Comparison of ENCODE assay signal across 8 cellular contexts in genomic region chr6:28225056-28225834, GRCh38. TPM values are rescaled to one million over a fixed set of nuclear protein-coding genes. Genes with fewer than 3 reads are reported as not detected.
DNase-seq lines count a peak whose midpoint lies in the region; ATAC-seq and TF ChIP-seq lines count a peak whose summit lies in the region.

TSS of gene ZSCAN9 (plus strand) at chr6:28225275. CDS start at chr6:28227085, 1,810 bp downstream.

- peak within 1 kb of the TSS; percentile 82 for H3K27ac Mint-ChIP-seq in activated T-helper 2 cell treated with anti-CD3 and anti-CD28 coated beads, Interferon-gamma antibody, Interleukin-2, Interleukin-4, amounts not matched to agents 10 μg/mL and 5 μg/mL and 100 μg/mL, durations not matched to agents 14 hours and 24 hours and 36 hours
- H3K27ac Mint-ChIP-seq in natural killer cell, result peak within 1 kb of the TSS; percentile 73 to 87

- TF ChIP-seq CTCF in HL-60 (IDR thresholded peaks at IDR 0.05; ENCODE audit: insufficient read depth, low read length) (no peak), foreskin fibroblast (IDR thresholded peaks at IDR 0.05; ENCODE audit: low read depth, low read length) (no peak), natural killer cell (IDR thresholded peaks at IDR 0.05) (no peak), tibial artery (IDR thresholded peaks at IDR 0.05) (no peak)

- H3K4me3 ChIP-seq in HL-60 (replicated peaks; ENCODE audit: insufficient read depth, low read length) (peak within 1 kb of the TSS; percentile 70), foreskin fibroblast (ENCODE audit: low read depth in 1 of 2, low read length in 2 of 2) (peak within 1 kb of the TSS; percentile 82 to 91), tibial artery (peak within 1 kb of the TSS; percentile 69 to 72)

- H3K9me3 ChIP-seq in tibial artery, result no peaks in the 10 kb centered on the region

- peaks cover 35% of the 10 kb centered on the region for H3K4me1 Mint-ChIP-seq in activated T-helper 2 cell treated with anti-CD3 and anti-CD28 coated beads, Interferon-gamma antibody, Interleukin-2, Interleukin-4, amounts not matched to agents 10 μg/mL and 5 μg/mL and 100 μg/mL, durations not matched to agents 14 hours and 24 hours and 36 hours (ENCODE audit: low read depth)
- H3K4me1 Mint-ChIP-seq in natural killer cell, result peaks cover 19 to 29% of the 10 kb centered on the region in 2 donors

- DNase-seq in DMS 273 treated with DMSO at 0.1 percent for 48 hours (lab: John Stamatoyannopoulos, UW) (peak; percentile 64), HL-60 (ENCODE audit: low read depth in 1 of 2, low spot score in 1 of 2) (peak; percentile 79 to 86), NCI-H82 (lab: John Stamatoyannopoulos, UW) (peak; percentile 92), foreskin fibroblast (peak; percentile 81 to 94), natural killer cell (peak; percentile 57), tibial artery (peak; percentile 88 to 92)
- DNase-seq in activated T-helper 2 cell treated with anti-CD3 and anti-CD28 coated beads, Interferon-gamma antibody, Interleukin-2, Interleukin-4, amounts not matched to agents 10 μg/mL and 5 μg/mL and 100 μg/mL, durations not matched to agents 14 hours and 24 hours and 36 hours (ENCODE audit: low spot score), result no peak

- ATAC-seq in GM19463 (IDR thresholded peaks at IDR 0.05; ENCODE audit: unreplicated experiment), result peak; percentile 94
- ATAC-seq in natural killer cell, result peak; percentile 91 to 97 (median 94)

- no peaks in the 10 kb centered on the region for H3K9me3 Mint-ChIP-seq in activated T-helper 2 cell treated with anti-CD3 and anti-CD28 coated beads, Interferon-gamma antibody, Interleukin-2, Interleukin-4, amounts not matched to agents 10 μg/mL and 5 μg/mL and 100 μg/mL, durations not matched to agents 14 hours and 24 hours and 36 hours
- H3K9me3 Mint-ChIP-seq in natural killer cell, result no peaks in the 10 kb centered on the region

- no peaks in the 10 kb centered on the region for H3K27me3 ChIP-seq in HL-60 (ENCODE audit: insufficient read depth, poor library complexity, severe bottlenecking)
- peaks cover 0 to 3% of the 10 kb centered on the region in 2 donors for H3K27me3 ChIP-seq in tibial artery

- H3K36me3 Mint-ChIP-seq in activated T-helper 2 cell treated with anti-CD3 and anti-CD28 coated beads, Interferon-gamma antibody, Interleukin-2, Interleukin-4, amounts not matched to agents 10 μg/mL and 5 μg/mL and 100 μg/mL, durations not matched to agents 14 hours and 24 hours and 36 hours (ENCODE audit: low read depth), result peaks cover 31% of the 10 kb centered on the region
- H3K36me3 Mint-ChIP-seq in natural killer cell, result peaks cover 12% of the 10 kb centered on the region

- H3K27ac ChIP-seq in HL-60 (replicated peaks) (peak within 1 kb of the TSS; percentile 70), tibial artery (peak within 1 kb of the TSS; percentile 78 to 80)

- H3K27me3 Mint-ChIP-seq in activated T-helper 2 cell treated with anti-CD3 and anti-CD28 coated beads, Interferon-gamma antibody, Interleukin-2, Interleukin-4, amounts not matched to agents 10 μg/mL and 5 μg/mL and 100 μg/mL, durations not matched to agents 14 hours and 24 hours and 36 hours (ENCODE audit: low read depth), result peaks cover 16% of the 10 kb centered on the region
- peaks cover 17 to 38% of the 10 kb centered on the region in 2 donors for H3K27me3 Mint-ChIP-seq in natural killer cell (ENCODE audit: low read depth in 2 of 2)

- H3K4me1 ChIP-seq in tibial artery, result peaks cover 0 to 11% (median 7%) of the 10 kb centered on the region in 4 donors

- peaks cover 28 to 34% (median 29%) of the 10 kb centered on the region in 3 donors for H3K36me3 ChIP-seq in tibial artery

- H3K4me3 Mint-ChIP-seq in activated T-helper 2 cell treated with anti-CD3 and anti-CD28 coated beads, Interferon-gamma antibody, Interleukin-2, Interleukin-4, amounts not matched to agents 10 μg/mL and 5 μg/mL and 100 μg/mL, durations not matched to agents 14 hours and 24 hours and 36 hours (ENCODE audit: low read depth), result peak within 1 kb of the TSS; percentile 88
- peak within 1 kb of the TSS; percentile 80 for H3K4me3 Mint-ChIP-seq in natural killer cell

- intact Hi-C loops in activated T-helper 2 cell treated with anti-CD3 and anti-CD28 coated beads, Interferon-gamma antibody, Interleukin-2, Interleukin-4, amounts not matched to agents 10 μg/mL and 5 μg/mL and 100 μg/mL, durations not matched to agents 14 hours and 24 hours and 36 hours (cut with micrococcal nuclease), result loop anchor here (1.0 to 10.0 kb wide), 2 partner anchors 27 to 110 kb away; partner anchors contain the start of genes ZKSCAN4 and ZSCAN31
- intact Hi-C loops in natural killer cell (cut with micrococcal nuclease) (no loop called here), tibial artery (cut with DNase I; ENCODE audit: low total_unique reads) (loop anchor here (10.0 kb wide), 2 partner anchors 100 to 130 kb away; partner anchors contain the start of gene ZSCAN16)

RNA-seq across cellular contexts. Expression of gene ZSCAN9, which starts in this region (rescaled TPM):
- total RNA-seq in activated T-helper 2 cell treated with anti-CD3 and anti-CD28 coated beads, Interferon-gamma antibody, Interleukin-2, Interleukin-4, amounts not matched to agents 10 μg/mL and 5 μg/mL and 100 μg/mL, durations not matched to agents 14 hours and 24 hours and 36 hours, result 9.7 and 10.8 TPM in 2 replicates
- 10 to 100 TPM; 17.7 to 20.0 (median 18.7) TPM for total RNA-seq in natural killer cell
